Comparison of ENCODE assay signal across 1 cellular context in genomic region chr4:186698525-186698924, GRCh38.
TF ChIP-seq lines count a peak whose summit lies in the region.

No MANE protein-coding gene starts in this region.

TF ChIP-seq in WTC11, 78 proteins besides CTCF, POLR2A, EP300 and RAD21 (continued from another document):
- TF ChIP-seq, protein P1, sequence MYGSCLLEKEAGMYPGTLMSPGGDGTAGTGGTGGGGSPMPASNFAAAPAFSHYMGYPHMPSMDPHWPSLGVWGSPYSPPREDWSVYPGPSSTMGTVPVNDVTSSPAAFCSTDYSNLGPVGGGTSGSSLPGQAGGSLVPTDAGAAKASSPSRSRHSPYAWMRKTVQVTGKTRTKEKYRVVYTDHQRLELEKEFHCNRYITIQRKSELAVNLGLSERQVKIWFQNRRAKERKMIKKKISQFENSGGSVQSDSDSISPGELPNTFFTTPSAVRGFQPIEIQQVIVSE (CRISPR knock-in tag; IDR thresholded peaks at IDR 0.05; ENCODE audit: borderline replicate concordance), result no peak
- TF ChIP-seq, protein P2, sequence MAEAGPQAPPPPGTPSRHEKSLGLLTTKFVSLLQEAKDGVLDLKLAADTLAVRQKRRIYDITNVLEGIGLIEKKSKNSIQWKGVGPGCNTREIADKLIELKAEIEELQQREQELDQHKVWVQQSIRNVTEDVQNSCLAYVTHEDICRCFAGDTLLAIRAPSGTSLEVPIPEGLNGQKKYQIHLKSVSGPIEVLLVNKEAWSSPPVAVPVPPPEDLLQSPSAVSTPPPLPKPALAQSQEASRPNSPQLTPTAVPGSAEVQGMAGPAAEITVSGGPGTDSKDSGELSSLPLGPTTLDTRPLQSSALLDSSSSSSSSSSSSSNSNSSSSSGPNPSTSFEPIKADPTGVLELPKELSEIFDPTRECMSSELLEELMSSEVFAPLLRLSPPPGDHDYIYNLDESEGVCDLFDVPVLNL (CRISPR knock-in tag; IDR thresholded peaks at IDR 0.05; ENCODE audit: borderline replicate concordance, low read depth), result no peak
- TF ChIP-seq ZNF138 (CRISPR knock-in tag; conservative IDR thresholded peaks at IDR 0.05) (no peak), SP1 (CRISPR knock-in tag; conservative IDR thresholded peaks at IDR 0.05) (no peak), KAT7 (CRISPR knock-in tag; IDR thresholded peaks at IDR 0.05; ENCODE audit: borderline replicate concordance) (no peak), FOXK1 (CRISPR knock-in tag; IDR thresholded peaks at IDR 0.05) (no peak), CBFB (CRISPR knock-in tag; IDR thresholded peaks at IDR 0.05; ENCODE audit: low read depth) (no peak), IRF2 (CRISPR knock-in tag; IDR thresholded peaks at IDR 0.05; ENCODE audit: borderline replicate concordance, low read depth) (no peak), CREM (CRISPR knock-in tag; IDR thresholded peaks at IDR 0.05) (no peak), TCF7 (CRISPR knock-in tag; IDR thresholded peaks at IDR 0.05; ENCODE audit: low read depth) (no peak), MXD4 (CRISPR knock-in tag; IDR thresholded peaks at IDR 0.05; ENCODE audit: borderline replicate concordance) (no peak)
- TF ChIP-seq, protein P3, sequence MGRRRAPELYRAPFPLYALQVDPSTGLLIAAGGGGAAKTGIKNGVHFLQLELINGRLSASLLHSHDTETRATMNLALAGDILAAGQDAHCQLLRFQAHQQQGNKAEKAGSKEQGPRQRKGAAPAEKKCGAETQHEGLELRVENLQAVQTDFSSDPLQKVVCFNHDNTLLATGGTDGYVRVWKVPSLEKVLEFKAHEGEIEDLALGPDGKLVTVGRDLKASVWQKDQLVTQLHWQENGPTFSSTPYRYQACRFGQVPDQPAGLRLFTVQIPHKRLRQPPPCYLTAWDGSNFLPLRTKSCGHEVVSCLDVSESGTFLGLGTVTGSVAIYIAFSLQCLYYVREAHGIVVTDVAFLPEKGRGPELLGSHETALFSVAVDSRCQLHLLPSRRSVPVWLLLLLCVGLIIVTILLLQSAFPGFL (CRISPR knock-in tag; IDR thresholded peaks at IDR 0.05; ENCODE audit: borderline replicate concordance), result no peak
- TF ChIP-seq, protein P4, sequence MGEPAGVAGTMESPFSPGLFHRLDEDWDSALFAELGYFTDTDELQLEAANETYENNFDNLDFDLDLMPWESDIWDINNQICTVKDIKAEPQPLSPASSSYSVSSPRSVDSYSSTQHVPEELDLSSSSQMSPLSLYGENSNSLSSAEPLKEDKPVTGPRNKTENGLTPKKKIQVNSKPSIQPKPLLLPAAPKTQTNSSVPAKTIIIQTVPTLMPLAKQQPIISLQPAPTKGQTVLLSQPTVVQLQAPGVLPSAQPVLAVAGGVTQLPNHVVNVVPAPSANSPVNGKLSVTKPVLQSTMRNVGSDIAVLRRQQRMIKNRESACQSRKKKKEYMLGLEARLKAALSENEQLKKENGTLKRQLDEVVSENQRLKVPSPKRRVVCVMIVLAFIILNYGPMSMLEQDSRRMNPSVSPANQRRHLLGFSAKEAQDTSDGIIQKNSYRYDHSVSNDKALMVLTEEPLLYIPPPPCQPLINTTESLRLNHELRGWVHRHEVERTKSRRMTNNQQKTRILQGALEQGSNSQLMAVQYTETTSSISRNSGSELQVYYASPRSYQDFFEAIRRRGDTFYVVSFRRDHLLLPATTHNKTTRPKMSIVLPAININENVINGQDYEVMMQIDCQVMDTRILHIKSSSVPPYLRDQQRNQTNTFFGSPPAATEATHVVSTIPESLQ (CRISPR knock-in tag; IDR thresholded peaks at IDR 0.05), result no peak
